In the genomic region with DNA sequence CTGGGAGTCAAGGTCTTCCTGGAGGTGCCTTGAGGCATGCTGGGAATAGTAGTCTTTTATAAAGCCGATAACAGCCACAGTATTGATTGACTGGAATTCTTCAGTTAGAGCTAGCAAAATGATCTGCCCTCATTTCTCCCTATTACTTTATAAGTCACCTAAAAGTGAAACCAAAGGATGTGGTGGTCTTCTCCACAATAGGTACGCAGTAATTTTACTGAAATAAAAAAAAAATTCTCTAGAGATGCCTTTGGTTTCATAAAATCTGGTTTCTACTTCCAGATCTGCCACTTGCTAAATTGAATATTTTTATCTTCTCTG, we compare ENCODE assay signal across 9 cellular contexts. TPM values are rescaled to one million over a fixed set of nuclear protein-coding genes. Genes with fewer than 3 reads are reported as not detected.
DNase-seq lines count a peak whose midpoint lies in the region; ATAC-seq and TF ChIP-seq lines count a peak whose summit lies in the region.
"Had no signal": no experiment of that assay in that cellular context is flagged by ENCODE, and none has a peak within 500 bp of the region (broad histone marks: within the 10 kb centered on the region; RNA-seq: fewer than 3 reads in every experiment).

No MANE protein-coding gene starts in this region.

- peaks cover 10% of the 10 kb centered on the region for H3K27me3 Mint-ChIP-seq in nephron progenitor cell (ENCODE audit: low read depth, poor library complexity)

- ATAC-seq in HG03196 (IDR thresholded peaks at IDR 0.05; ENCODE audit: unreplicated experiment) (no peak), GM18909 (IDR thresholded peaks at IDR 0.05; ENCODE audit: poor library complexity, unreplicated experiment) (no peak)

- peak overlapping the region; percentile 70 for H3K4me2 ChIP-seq in Loucy (ENCODE audit: low read depth, low read length, poor library complexity, severe bottlenecking)

- intact Hi-C loops in dorsolateral prefrontal cortex (cut with DNase I), result loop anchor here (1.0 to 10.0 kb wide), 5 partner anchors 49 to 926 kb away; partner anchors contain the start of genes TCEANC2 (in 2 of the 2), TMEM59 (in 2 of the 2), IFT25 (in 1 of the 2) and LRRC42 (in 1 of the 2)

- DNase-seq in BJ (ENCODE audit: low read depth), result no peak
- no peak for DNase-seq in dorsolateral prefrontal cortex
- DNase-seq in nephron progenitor cell, result no peak
- no peak for DNase-seq in NCI-H69 (lab: John Stamatoyannopoulos, UW)
- DNase-seq in COLO668 (lab: John Stamatoyannopoulos, UW; ENCODE audit: unreplicated experiment), result no peak

- TF ChIP-seq CTCF in BJ (IDR thresholded peaks at IDR 0.05; ENCODE audit: insufficient read depth, low read depth, low read length) (no peak), Loucy (conservative IDR thresholded peaks at IDR 0.05; ENCODE audit: low read length) (no peak), dorsolateral prefrontal cortex (IDR thresholded peaks at IDR 0.05 in 54 of 56, conservative IDR thresholded peaks at IDR 0.05 in 2 of 56; ENCODE audit: low read depth in 1 of 56, partially characterized antibody in 56 of 56) (peak in 12 of 56 donors; percentile 1 to 49 (median 11)), nephron progenitor cell (IDR thresholded peaks at IDR 0.05) (no peak)

- H3K27me3 ChIP-seq in BJ (ENCODE audit: control insufficient read depth, insufficient read depth, low read length) (no peaks in the 10 kb centered on the region), Loucy (ENCODE audit: insufficient read depth, low read length, poor library complexity, severe bottlenecking) (peaks cover 4% of the 10 kb centered on the region), dorsolateral prefrontal cortex (no peaks in the 10 kb centered on the region)

- H3K79me2 ChIP-seq in Loucy (ENCODE audit: insufficient read depth, low read length), result peaks cover 44% of the 10 kb centered on the region

- no peaks in the 10 kb centered on the region for H3F3A ChIP-seq in Loucy (ENCODE audit: low read depth)

- H3K4me3 ChIP-seq in BJ (ENCODE audit: low read depth, low read length) (peak overlapping the region; percentile 78), Loucy (ENCODE audit: low read length, poor library complexity, severe bottlenecking) (peak overlapping the region; percentile 96), dorsolateral prefrontal cortex (peak overlapping the region; percentile 67 to 97 (median 84))

- H3K36me3 ChIP-seq in BJ (ENCODE audit: control insufficient read depth, insufficient read depth, low read length) (no peaks in the 10 kb centered on the region), Loucy (ENCODE audit: insufficient read depth, low read length) (no peaks in the 10 kb centered on the region)

- peaks cover 28% of the 10 kb centered on the region for H3K36me3 Mint-ChIP-seq in nephron progenitor cell (ENCODE audit: low read depth)

- peak overlapping the region; percentile 93 for H3K9ac ChIP-seq in Loucy (ENCODE audit: low read depth, low read length, poor library complexity, severe bottlenecking)

- POLR2A ChIA-PET in BJ (lab: Charles Lee), result no interaction called here

- H3K9me3 Mint-ChIP-seq in nephron progenitor cell, result peaks cover 31% of the 10 kb centered on the region

- peaks cover 3% of the 10 kb centered on the region; the same call in 1 of the 2 replicates for H3K9me3 ChIP-seq in Loucy (ENCODE audit: insufficient read depth, low read depth, low read length)

- peak overlapping the region; percentile 92 for H2AFZ ChIP-seq in Loucy (ENCODE audit: low read length)

- no peak overlapping the region for H3K27ac Mint-ChIP-seq in nephron progenitor cell

- CTCF ChIA-PET in BJ (lab: Yijun Ruan, JAX), result interaction anchor here (0.9 kb wide), 1 partner anchor 22 kb away, joined by 3 read pairs; no protein-coding TSS in a partner anchor

- peaks cover 27% of the 10 kb centered on the region for H3K4me1 ChIP-seq in Loucy (ENCODE audit: insufficient read depth, low read length, poor library complexity, severe bottlenecking)

- peak overlapping the region in 51 of 59 donors; percentile 63 to 100 (median 99) for H3K27ac ChIP-seq in dorsolateral prefrontal cortex

- peaks cover 16% of the 10 kb centered on the region for H4K20me1 ChIP-seq in Loucy (ENCODE audit: insufficient read depth, low read length, poor library complexity, severe bottlenecking)

- no peaks in the 10 kb centered on the region for H3K9me2 ChIP-seq in Loucy (replicated peaks; ENCODE audit: low read depth, low read length)

- H3K4me3 Mint-ChIP-seq in nephron progenitor cell, result peak overlapping the region; percentile 99

- H3K4me1 Mint-ChIP-seq in nephron progenitor cell, result peaks cover 20% of the 10 kb centered on the region

RNA-seq across cellular contexts. Expression of gene NDC1, which starts 0.5 kb away (rescaled TPM):
- 17.5 and 22.7 TPM in 2 replicates for polyA plus RNA-seq in BJ (2011; rRNA removed)
- polyA minus RNA-seq in BJ (2011; rRNA and poly(A)+ RNA removed), result 13.9 and 28.6 TPM in 2 replicates
- 10 to 100 TPM in 62 of 120 experiments, 1 to 10 TPM in 58; 5.4 to 15.8 (median 10.1) TPM for total RNA-seq in dorsolateral prefrontal cortex

RNA-seq across cellular contexts. Expression of gene YIPF1, which starts 51.0 kb away (rescaled TPM):
- polyA plus RNA-seq in BJ (2011; rRNA removed), result 40.2 and 55.5 TPM in 2 replicates
- polyA minus RNA-seq in BJ (2011; rRNA and poly(A)+ RNA removed), result 16.6 and 22.7 TPM in 2 replicates
- total RNA-seq in dorsolateral prefrontal cortex, result 10 to 100 TPM; 13.0 to 31.6 (median 23.0) TPM

RNA-seq across cellular contexts. Expression of gene DIO1, which starts 55.4 kb away (rescaled TPM):
- not detected in 2 replicates for polyA plus RNA-seq in BJ (2011; rRNA removed)
- polyA minus RNA-seq in BJ (2011; rRNA and poly(A)+ RNA removed), result not detected in 2 replicates
- under 1 TPM in 1 of 120 experiments, not detected in 119; 0.28 TPM for total RNA-seq in dorsolateral prefrontal cortex
- polyA plus RNA-seq: adipose tissue had no signal
